Comparison of ENCODE assay signal across 8 cellular contexts in the genomic region with DNA sequence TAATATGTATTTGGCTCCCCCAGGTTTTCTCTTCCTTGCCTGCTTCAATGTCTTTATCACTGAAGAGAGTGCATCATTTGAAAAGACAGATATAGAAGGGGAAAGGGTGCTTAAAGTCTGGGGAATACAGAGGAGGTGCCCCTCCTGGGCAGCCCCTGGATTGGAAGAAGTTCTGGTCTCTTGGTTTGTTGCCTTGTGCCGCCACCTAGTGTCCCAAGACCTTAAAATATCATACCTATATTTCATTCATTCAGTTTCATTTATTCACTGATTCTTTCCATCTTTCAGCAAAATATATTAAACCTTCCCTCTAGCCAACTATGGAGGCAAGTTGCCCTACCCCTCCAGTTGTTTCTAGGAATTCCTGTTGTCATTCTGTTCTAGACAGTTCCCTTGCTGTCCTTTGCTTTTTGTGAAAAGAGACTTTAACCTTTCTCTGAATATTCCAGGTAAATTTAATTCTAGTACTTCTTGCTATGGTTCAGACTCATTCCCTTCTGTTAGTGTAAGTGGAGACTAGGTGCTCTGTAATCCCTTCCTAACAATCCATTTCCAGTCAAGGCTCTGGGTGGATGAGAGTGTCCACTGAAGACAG. TPM values are rescaled to one million over a fixed set of nuclear protein-coding genes. Genes with fewer than 3 reads are reported as not detected.
DNase-seq lines count a peak whose midpoint lies in the region; ATAC-seq and TF ChIP-seq lines count a peak whose summit lies in the region.

No MANE protein-coding gene starts in this region.

- no TSS peak for BruUV-seq in MCF 10A (replicated peaks; lab: Mats Ljungman, UMichigan)

- H3K27me3 Mint-ChIP-seq in MCF 10A (ENCODE audit: insufficient read depth, unreplicated experiment) = peaks cover 37% of the 10 kb centered on the region

- H3K4me2 ChIP-seq in osteoblast (ENCODE audit: insufficient read depth, low read length) = no peak overlapping the region

- no peak overlapping the region for H3K4me3 ChIP-seq in osteoblast (ENCODE audit: insufficient read depth, low read length)

- no peak overlapping the region for H3K27ac Mint-ChIP-seq in MCF 10A (ENCODE audit: low read depth, unreplicated experiment)

- CTCF ChIA-PET in MCF 10A (lab: Yijun Ruan, JAX) = interaction anchor here (0.6 to 6.9 kb wide), 17 partner anchors 11 to 497 kb away, joined by 3 to 452 read pairs (median 10); no protein-coding TSS in a partner anchor

- no peaks in the 10 kb centered on the region for H3K79me2 ChIP-seq in osteoblast (ENCODE audit: insufficient read depth, low read length)

- H3K9me3 Mint-ChIP-seq in MCF 10A (ENCODE audit: unreplicated experiment) = no peaks in the 10 kb centered on the region

- no peaks in the 10 kb centered on the region for H3K4me1 ChIP-seq in osteoblast (ENCODE audit: insufficient read depth, low read length)

- H3K36me3 ChIP-seq in osteoblast (ENCODE audit: insufficient read depth, low read length) = no peaks in the 10 kb centered on the region

- no peaks in the 10 kb centered on the region for H3K4me1 Mint-ChIP-seq in MCF 10A (ENCODE audit: insufficient read depth, unreplicated experiment)

- no peaks in the 10 kb centered on the region for H3K36me3 Mint-ChIP-seq in MCF 10A (ENCODE audit: insufficient read depth, unreplicated experiment)

- no peak overlapping the region for H3K27ac ChIP-seq in osteoblast (ENCODE audit: low read depth, low read length)

- no peaks in the 10 kb centered on the region for H3K9me3 ChIP-seq in osteoblast (ENCODE audit: low read depth, low read length)

- peak; percentile 52 to 53 for DNase-seq in stimulated activated CD4-positive, alpha-beta T cell treated with anti-CD3 and anti-CD28 coated beads, Interleukin-2, amount 100 ng/mL, for 24 hours
- DNase-seq in stimulated activated CD4-positive, alpha-beta T cell treated with anti-CD3 and anti-CD28 coated beads, Interleukin-2, amount 100 ng/mL, for 48 hours = no peak
- peak; percentile 77 for DNase-seq in NCI-H82 treated with DMSO at 0.1 percent for 48 hours (lab: John Stamatoyannopoulos, UW; ENCODE audit: unreplicated experiment)
- DNase-seq in MCF 10A (ENCODE audit: unreplicated experiment) = peak; percentile 63
- DNase-seq in osteoblast (ENCODE audit: insufficient read length, low spot score, missing footprints) = no peak
- no peak for DNase-seq in epidermal melanocyte (ENCODE audit: insufficient read length, low spot score)

- POLR2A ChIA-PET in MCF 10A (lab: Yijun Ruan, JAX) = no interaction called here

- H3K4me3 Mint-ChIP-seq in MCF 10A (ENCODE audit: unreplicated experiment) = no peak overlapping the region

- no peak overlapping the region for H2AFZ ChIP-seq in osteoblast (ENCODE audit: low read length)

- no peaks in the 10 kb centered on the region for H4K20me1 ChIP-seq in osteoblast (ENCODE audit: insufficient read depth, low read length)

- intact Hi-C loops in MCF 10A (cut with micrococcal nuclease) = loop anchor here (1.0 to 2.0 kb wide), 4 partner anchors 59 to 354 kb away; no protein-coding TSS in a partner anchor

- ATAC-seq in HG02798 (IDR thresholded peaks at IDR 0.05; ENCODE audit: poor library complexity, unreplicated experiment) = no peak
- ATAC-seq in GM18520 (IDR thresholded peaks at IDR 0.05; ENCODE audit: unreplicated experiment) = no peak

- TF ChIP-seq CTCF in MCF 10A (IDR thresholded peaks at IDR 0.05; ENCODE audit: unreplicated experiment) = peak; percentile 85
- TF ChIP-seq CTCF in osteoblast (IDR thresholded peaks at IDR 0.05; ENCODE audit: extremely low read depth, low read depth, low read length) = peak; percentile 50

- H3K27me3 ChIP-seq in osteoblast (ENCODE audit: insufficient read depth, low read length) = peaks cover 53% of the 10 kb centered on the region

RNA-seq across cellular contexts. Expression of a gene that starts 56.1 kb away (rescaled TPM):
- total RNA-seq in MCF 10A (2022) (113 and 131 TPM in 2 replicates), osteoblast (12.4 and 14.1 TPM in 2 replicates)

Comparison
In these comparisons a context has a peak if more than half of its experiments do, and no peak if none do; other contexts are left out.
1. DNase-seq: peak in stimulated activated CD4-positive, alpha-beta T cell treated with anti-CD3 and anti-CD28 coated beads, Interleukin-2, amount 100 ng/mL, for 24 hours (2 of 2), NCI-H82 treated with DMSO at 0.1 percent for 48 hours (single experiment) and MCF 10A (single experiment); none in stimulated activated CD4-positive, alpha-beta T cell treated with anti-CD3 and anti-CD28 coated beads, Interleukin-2, amount 100 ng/mL, for 48 hours (0 of 2), osteoblast (single experiment) and epidermal melanocyte (single experiment).